8 cellular contexts compared by ENCODE assay signal in genomic region chr3:72445827-72446405, GRCh38. TPM values are rescaled to one million over a fixed set of nuclear protein-coding genes. Genes with fewer than 3 reads are reported as not detected.
DNase-seq lines count a peak whose midpoint lies in the region; ATAC-seq and TF ChIP-seq lines count a peak whose summit lies in the region.

No MANE protein-coding gene starts in this region.

- peak overlapping the region; percentile 66 for H3K4me3 ChIP-seq in PC-9
- peak overlapping the region; percentile 59 for H3K4me3 ChIP-seq in parathyroid adenoma (ENCODE audit: low read depth, low read length)

- POLR2A ChIA-PET in PC-9 (lab: Charles Lee; ENCODE audit: unreplicated experiment) = no interaction called here

- intact Hi-C loops in PC-9 (cut with micrococcal nuclease; ENCODE audit: unreplicated experiment) = loop anchor here (2.0 to 5.0 kb wide), 5 partner anchors 41 to 377 kb away; no protein-coding TSS in a partner anchor

- TSS peak; percentile 32 for BruUV-seq in PC-9 (replicated peaks; lab: Mats Ljungman, UMichigan)

- DNase-seq in ELR (ENCODE audit: low read depth) (peak; percentile 20), PC-9 (no peak), epithelial cell of prostate (ENCODE audit: low read depth, low spot score) (no peak), amniotic stem cell (lab: John Stamatoyannopoulos, UW) (no peak), NCI-H774 (lab: John Stamatoyannopoulos, UW) (no peak), DMS 273 (lab: John Stamatoyannopoulos, UW; ENCODE audit: unreplicated experiment) (no peak)

- H3K4me2 ChIP-seq in PC-9 (peak overlapping the region; percentile 93), parathyroid adenoma (ENCODE audit: low read length) (peak overlapping the region; percentile 62)

- H3K27ac ChIP-seq in PC-9 = peak overlapping the region; percentile 51
- H3K27ac ChIP-seq in epithelial cell of prostate = peak overlapping the region; percentile 59
- peak overlapping the region; percentile 61 for H3K27ac ChIP-seq in parathyroid adenoma

- peak overlapping the region; percentile 33 for H3K9ac ChIP-seq in parathyroid adenoma

- no peaks in the 10 kb centered on the region for H3K9me2 ChIP-seq in PC-9 (ENCODE audit: insufficient read depth)

- H2AFZ ChIP-seq in PC-9 = peak overlapping the region; percentile 81; the same call in 1 of the 2 replicates
- no peak overlapping the region for H2AFZ ChIP-seq in parathyroid adenoma

- CTCF ChIA-PET in PC-9 (lab: Charles Lee) = interaction anchor here (0.6 kb wide), 2 partner anchors 53 to 182 kb away, joined by 4 to 11 read pairs; no protein-coding TSS in a partner anchor

- peaks cover 40% of the 10 kb centered on the region for H4K20me1 ChIP-seq in PC-9 (ENCODE audit: insufficient read depth)

- H3K36me3 ChIP-seq in PC-9 (ENCODE audit: low read depth) (no peaks in the 10 kb centered on the region), parathyroid adenoma (ENCODE audit: control insufficient read depth, insufficient read depth, low read length) (no peaks in the 10 kb centered on the region)

- ATAC-seq in GM18517 (IDR thresholded peaks at IDR 0.05; ENCODE audit: unreplicated experiment) = no peak

- H3K79me2 ChIP-seq in PC-9 (ENCODE audit: low read depth) = peaks cover 58% of the 10 kb centered on the region
- H3K79me2 ChIP-seq in parathyroid adenoma = peaks cover 51% of the 10 kb centered on the region

- TF ChIP-seq CTCF in PC-9 (conservative IDR thresholded peaks at IDR 0.05) (no peak), parathyroid adenoma (IDR thresholded peaks at IDR 0.05) (no peak)

- H3K9me3 ChIP-seq in PC-9 (ENCODE audit: insufficient read depth, low read depth) = no peaks in the 10 kb centered on the region
- no peaks in the 10 kb centered on the region for H3K9me3 ChIP-seq in parathyroid adenoma (ENCODE audit: control insufficient read depth, low read length)

- H3K4me1 ChIP-seq in PC-9 (replicated peaks; ENCODE audit: insufficient read depth) (peaks cover 23% of the 10 kb centered on the region), parathyroid adenoma (peaks cover 6% of the 10 kb centered on the region)

- peaks cover 6% of the 10 kb centered on the region; the same call in 1 of the 2 replicates for H3F3A ChIP-seq in PC-9 (ENCODE audit: insufficient read depth, low read depth)

- H3K27me3 ChIP-seq in PC-9 (ENCODE audit: insufficient read depth, low read depth) (no peaks in the 10 kb centered on the region), parathyroid adenoma (ENCODE audit: control insufficient read depth, insufficient read depth, low read length) (no peaks in the 10 kb centered on the region)

RNA-seq across cellular contexts. Expression of gene RYBP, which starts 0.5 kb away (rescaled TPM):
- 7.4 and 10.5 TPM in 2 replicates for total RNA-seq in PC-9 (2021)
